In genomic region chr2:213152065-213152794, GRCh38 we compare ENCODE assay signal across 8 cellular contexts. TPM values are rescaled to one million over a fixed set of nuclear protein-coding genes. Genes with fewer than 3 reads are reported as not detected.
DNase-seq lines count a peak whose midpoint lies in the region; ATAC-seq and TF ChIP-seq lines count a peak whose summit lies in the region.

No MANE protein-coding gene starts in this region.

- intact Hi-C loops in MCF 10A (cut with micrococcal nuclease) = loop anchor here (2.0 to 5.0 kb wide), 4 partner anchors 85 to 305 kb away; no protein-coding TSS in a partner anchor
- intact Hi-C loops in sigmoid colon (cut with DNase I) = loop anchor here (2.0 to 5.0 kb wide), 4 partner anchors 133 to 1660 kb away; partner anchors contain the start of gene SPAG16

- 1% methylated on average over 39 of the region's 39 CpGs for WGBS in sigmoid colon, 2 donors

- TF ChIP-seq CTCF in Peyer's patch (IDR thresholded peaks at IDR 0.05) (peak in 4 of 6 experiments; percentile 17 to 39 (median 25)), MCF 10A (IDR thresholded peaks at IDR 0.05; ENCODE audit: unreplicated experiment) (peak; percentile 23), sigmoid colon (IDR thresholded peaks at IDR 0.05) (peak in 2 of 4 experiments; percentile 38 to 50)

- TF ChIP-seq EP300 in sigmoid colon (IDR thresholded peaks at IDR 0.05) = no peak

- ATAC-seq in HG03378 (IDR thresholded peaks at IDR 0.05; ENCODE audit: unreplicated experiment) = peak; percentile 8

- H3K27me3 ChIP-seq in Peyer's patch (no peaks in the 10 kb centered on the region), sigmoid colon (no peaks in the 10 kb centered on the region)

- BruUV-seq in MCF 10A (replicated peaks; lab: Mats Ljungman, UMichigan) = TSS peak; percentile 81

- H3K27ac ChIP-seq in Peyer's patch = peak overlapping the region; percentile 80 to 92 (median 89)
- peak overlapping the region; percentile 94 to 98 (median 97) for H3K27ac ChIP-seq in sigmoid colon

- peaks cover 18% of the 10 kb centered on the region for H3K4me1 Mint-ChIP-seq in MCF 10A (ENCODE audit: insufficient read depth, unreplicated experiment)

- peaks cover 7% of the 10 kb centered on the region for H3K36me3 Mint-ChIP-seq in MCF 10A (ENCODE audit: insufficient read depth, unreplicated experiment)

- DNase-seq in D341Med (ENCODE audit: low spot score) (peak; percentile 68), Peyer's patch (peak; percentile 42 to 78 (median 77)), MCF 10A (ENCODE audit: unreplicated experiment) (peak; percentile 67), sigmoid colon (peak; percentile 85), middle frontal gyrus (ENCODE audit: extremely low spot score, low spot score) (no peak)

- CTCF ChIA-PET in MCF 10A (lab: Yijun Ruan, JAX) = interaction anchor here (0.5 to 11.9 kb wide), 31 partner anchors 11 to 1834 kb away, joined by 3 to 190 read pairs (median 4); no protein-coding TSS in a partner anchor

- peak overlapping the region; percentile 91 for H3K27ac Mint-ChIP-seq in MCF 10A (ENCODE audit: low read depth, unreplicated experiment)

- H3K9me3 ChIP-seq in Peyer's patch = no peaks in the 10 kb centered on the region
- no peaks in the 10 kb centered on the region for H3K9me3 ChIP-seq in iPS-18c (ENCODE audit: control insufficient read depth, insufficient read depth, low read length)
- H3K9me3 ChIP-seq in sigmoid colon = no peaks in the 10 kb centered on the region

- H3K4me3 Mint-ChIP-seq in MCF 10A (ENCODE audit: unreplicated experiment) = peak overlapping the region; percentile 86

- POLR2A ChIA-PET in MCF 10A (lab: Yijun Ruan, JAX) = interaction anchor here (0.6 to 4.2 kb wide), 15 partner anchors 15 to 464 kb away, joined by 3 to 25 read pairs (median 4); no protein-coding TSS in a partner anchor

- peak; percentile 50 for TF ChIP-seq POLR2A in GM19193 (IDR thresholded peaks at IDR 0.05; ENCODE audit: extremely low read depth, insufficient read depth, insufficient read length)
- TF ChIP-seq POLR2A in Peyer's patch (IDR thresholded peaks at IDR 0.05) = no peak
- TF ChIP-seq POLR2A in sigmoid colon (IDR thresholded peaks at IDR 0.05) = no peak

- H3K4me3 ChIP-seq in Peyer's patch = peak overlapping the region; percentile 59 to 91 (median 78)
- H3K4me3 ChIP-seq in iPS-18c (ENCODE audit: insufficient read depth, low read depth, low read length) = peak overlapping the region; percentile 85
- H3K4me3 ChIP-seq in sigmoid colon = peak overlapping the region; percentile 56 to 85 (median 80)

- H3K36me3 ChIP-seq in Peyer's patch (no peaks in the 10 kb centered on the region), sigmoid colon (peaks cover 0 to 4% (median 0%) of the 10 kb centered on the region in 4 donors)

- H3K4me1 ChIP-seq in Peyer's patch = no peaks in the 10 kb centered on the region
- peaks cover 0 to 31% (median 18%) of the 10 kb centered on the region in 4 donors for H3K4me1 ChIP-seq in sigmoid colon

- H3K27me3 Mint-ChIP-seq in MCF 10A (ENCODE audit: insufficient read depth, unreplicated experiment) = no peaks in the 10 kb centered on the region

- no peaks in the 10 kb centered on the region for H3K9me3 Mint-ChIP-seq in MCF 10A (ENCODE audit: unreplicated experiment)

RNA-seq across cellular contexts. Expression of gene IKZF2, which starts 0.8 kb away (rescaled TPM):
- total RNA-seq in Peyer's patch = 1 to 10 TPM; 4.2 to 8.3 (median 6.1) TPM
- 6.0 and 8.8 TPM in 2 replicates for total RNA-seq in MCF 10A (2022)
- total RNA-seq in sigmoid colon = 10 to 100 TPM in 2 of 4 donors, 1 to 10 TPM in 2; 5.5 to 14.9 (median 10.5) TPM
- 1 to 10 TPM in 1 of 3 donors, under 1 TPM in 2; under 0.01 to 2.7 (median 0.46) TPM for polyA plus RNA-seq in sigmoid colon
